In genomic region chr2:240205348-240205747, GRCh38 we compare ENCODE assay signal across 10 cellular contexts.
A peak's percentile ranks its signal among the peaks of the same experiment; 100 is the strongest.
DNase-seq lines count a peak whose midpoint lies in the region; ATAC-seq, FAIRE-seq and TF ChIP-seq lines count a peak whose summit lies in the region.
"Had no signal": no experiment of that assay in that cellular context is flagged by ENCODE, and none has a peak within 500 bp of the region (broad histone marks: within the 10 kb centered on the region; RNA-seq: fewer than 3 reads in every experiment).

No MANE protein-coding gene starts in this region.

- no peaks in the 10 kb centered on the region for H3K9me3 Mint-ChIP-seq in activated T-cell treated with anti-CD3 and anti-CD28 coated beads, Interleukin-2, amount 50 U/mL, for 72 hours
- peaks cover 3% of the 10 kb centered on the region for H3K9me3 Mint-ChIP-seq in stimulated activated naive CD8-positive, alpha-beta T cell treated with anti-CD3 and anti-CD28 coated beads, Interleukin-15, Interleukin-2, amounts not matched to agents 100 ng/mL and 50 ng/mL, for 24 hours
- H3K9me3 Mint-ChIP-seq: CD4-positive, alpha-beta T cell had no signal

- H3K27me3 Mint-ChIP-seq in activated T-cell treated with anti-CD3 and anti-CD28 coated beads, Interleukin-2, amount 50 U/mL, for 72 hours (ENCODE audit: low read depth): peaks cover 48% of the 10 kb centered on the region
- peaks cover 45% of the 10 kb centered on the region for H3K27me3 Mint-ChIP-seq in stimulated activated naive CD8-positive, alpha-beta T cell treated with anti-CD3 and anti-CD28 coated beads, Interleukin-15, Interleukin-2, amounts not matched to agents 100 ng/mL and 50 ng/mL, for 24 hours

- H3K4me3 ChIP-seq in kidney (ENCODE audit: low read length in 2 of 2): no peak overlapping the region

- H3K27ac Mint-ChIP-seq in activated T-cell treated with anti-CD3 and anti-CD28 coated beads, Interleukin-2, amount 50 U/mL, for 72 hours: no peak overlapping the region
- peak overlapping the region; percentile 4 for H3K27ac Mint-ChIP-seq in stimulated activated naive CD8-positive, alpha-beta T cell treated with anti-CD3 and anti-CD28 coated beads, Interleukin-15, Interleukin-2, amounts not matched to agents 100 ng/mL and 50 ng/mL, for 24 hours
- H3K27ac Mint-ChIP-seq: CD4-positive, alpha-beta T cell had no signal

- FAIRE-seq in frontal cortex (lab: Jason Lieb, UNC) (no peak), kidney (lab: Jason Lieb, UNC) (no peak)

- H3K4me1 ChIP-seq in kidney (ENCODE audit: control insufficient read depth in 1 of 2, insufficient read depth in 1 of 2, low read depth in 1 of 2, low read length in 2 of 2): peaks cover 0 to 3% of the 10 kb centered on the region in 2 donors

- peaks cover 16% of the 10 kb centered on the region for H3K4me1 Mint-ChIP-seq in activated T-cell treated with anti-CD3 and anti-CD28 coated beads, Interleukin-2, amount 50 U/mL, for 72 hours (ENCODE audit: low read depth)
- peaks cover 12% of the 10 kb centered on the region for H3K4me1 Mint-ChIP-seq in stimulated activated naive CD8-positive, alpha-beta T cell treated with anti-CD3 and anti-CD28 coated beads, Interleukin-15, Interleukin-2, amounts not matched to agents 100 ng/mL and 50 ng/mL, for 24 hours (ENCODE audit: low read depth)

- H3K36me3 Mint-ChIP-seq in activated T-cell treated with anti-CD3 and anti-CD28 coated beads, Interleukin-2, amount 50 U/mL, for 72 hours (ENCODE audit: insufficient read depth in 2 of 2): peaks cover 0 to 7% of the 10 kb centered on the region in 2 donors
- H3K36me3 Mint-ChIP-seq in stimulated activated naive CD8-positive, alpha-beta T cell treated with anti-CD3 and anti-CD28 coated beads, Interleukin-15, Interleukin-2, amounts not matched to agents 100 ng/mL and 50 ng/mL, for 24 hours (ENCODE audit: low read depth): no peaks in the 10 kb centered on the region

- H3K36me3 ChIP-seq in kidney (ENCODE audit: control insufficient read depth in 1 of 2, insufficient read depth in 2 of 2, low read length in 2 of 2): no peaks in the 10 kb centered on the region
- H3K36me3 ChIP-seq: neutrophil had no signal

- TF ChIP-seq CTCF in kidney (IDR thresholded peaks at IDR 0.05; ENCODE audit: borderline replicate concordance, extremely low read depth, insufficient read depth): no peak

- ATAC-seq in activated T-cell treated with anti-CD3 and anti-CD28 coated beads, Interleukin-2, amount 50 U/mL, for 72 hours (replicated peaks in 1 of 2): peak; percentile 99 to 100

- H3K27ac ChIP-seq in kidney (ENCODE audit: low read depth in 2 of 2, low read length in 2 of 2): no peak overlapping the region
- H3K27ac ChIP-seq: neutrophil had no signal

- intact Hi-C loops in kidney (cut with DNase I): no loop called here

- H3K9me3 ChIP-seq in kidney (ENCODE audit: control insufficient read depth in 1 of 2, low read length in 2 of 2): no peaks in the 10 kb centered on the region
- H3K9me3 ChIP-seq: neutrophil had no signal

- no peak overlapping the region for H3K4me3 Mint-ChIP-seq in activated T-cell treated with anti-CD3 and anti-CD28 coated beads, Interleukin-2, amount 50 U/mL, for 72 hours
- H3K4me3 Mint-ChIP-seq in stimulated activated naive CD8-positive, alpha-beta T cell treated with anti-CD3 and anti-CD28 coated beads, Interleukin-15, Interleukin-2, amounts not matched to agents 100 ng/mL and 50 ng/mL, for 24 hours: no peak overlapping the region
- H3K4me3 Mint-ChIP-seq: CD4-positive, alpha-beta T cell had no signal

- peak; percentile 64 for DNase-seq in activated T-cell treated with anti-CD3 and anti-CD28 coated beads for 24 hours (ENCODE audit: low read depth)
- DNase-seq in activated T-cell treated with anti-CD3 and anti-CD28 coated beads for 4 hours: no peak
- peak; percentile 81 to 87 for DNase-seq in activated T-cell treated with anti-CD3 and anti-CD28 coated beads, Interleukin-2, amount 50 U/mL, for 72 hours
- peak; percentile 52 for DNase-seq in left kidney (ENCODE audit: low read depth, low spot score)
- DNase-seq in NCI-H2227 (lab: John Stamatoyannopoulos, UW; ENCODE audit: unreplicated experiment): no peak
- DNase-seq in frontal cortex (ENCODE audit: low spot score in 2 of 2): no peak
- no peak for DNase-seq in kidney
- DNase-seq: CD4-positive, alpha-beta T cell had no signal

- H3K9ac ChIP-seq in kidney (ENCODE audit: low read length in 2 of 2): no peak overlapping the region

Comparison
In these comparisons a context has a peak if more than half of its experiments do, and no peak if none do; other contexts are left out.
1. DNase-seq: peak in activated T-cell treated with anti-CD3 and anti-CD28 coated beads for 24 hours (single experiment), activated T-cell treated with anti-CD3 and anti-CD28 coated beads, Interleukin-2, amount 50 U/mL, for 72 hours (2 of 2) and left kidney (single experiment); none in activated T-cell treated with anti-CD3 and anti-CD28 coated beads for 4 hours (single experiment), NCI-H2227 (single experiment), frontal cortex (0 of 2) and kidney (single experiment).